In genomic region chr18:34928068-34928753, GRCh38 we compare ENCODE assay signal across 2 cellular contexts.
TF ChIP-seq lines count a peak whose summit lies in the region.

No MANE protein-coding gene starts in this region.

TF ChIP-seq in IMR-90, 13 proteins besides CTCF, POLR2A, EP300 and RAD21:
- TF ChIP-seq SMC3 (IDR thresholded peaks at IDR 0.05; ENCODE audit: low read depth, low read length) = no peak
- TF ChIP-seq MXI1 (IDR thresholded peaks at IDR 0.05; ENCODE audit: borderline replicate concordance, low read depth, low read length) = no peak
- TF ChIP-seq MAFK (IDR thresholded peaks at IDR 0.05; ENCODE audit: low read depth, low read length) = no peak
- no peak for TF ChIP-seq USF2 (IDR thresholded peaks at IDR 0.05; ENCODE audit: low read depth, low read length)
- TF ChIP-seq CEBPB (IDR thresholded peaks at IDR 0.05; ENCODE audit: low read depth, low read length) = no peak
- TF ChIP-seq MAZ (IDR thresholded peaks at IDR 0.05; ENCODE audit: borderline replicate concordance, low read depth, low read length) = no peak
- TF ChIP-seq CHD1 (IDR thresholded peaks at IDR 0.05; ENCODE audit: low read depth, low read length) = no peak
- TF ChIP-seq RFX5 (IDR thresholded peaks at IDR 0.05; ENCODE audit: low read depth, low read length) = no peak
- no peak for TF ChIP-seq FOS (IDR thresholded peaks at IDR 0.05; ENCODE audit: low read depth, low read length)
- TF ChIP-seq BHLHE40 (IDR thresholded peaks at IDR 0.05; ENCODE audit: low read depth, low read length) = no peak
- TF ChIP-seq NFE2L2 (IDR thresholded peaks at IDR 0.05; ENCODE audit: low read depth, low read length) = no peak
- TF ChIP-seq, protein P1, sequence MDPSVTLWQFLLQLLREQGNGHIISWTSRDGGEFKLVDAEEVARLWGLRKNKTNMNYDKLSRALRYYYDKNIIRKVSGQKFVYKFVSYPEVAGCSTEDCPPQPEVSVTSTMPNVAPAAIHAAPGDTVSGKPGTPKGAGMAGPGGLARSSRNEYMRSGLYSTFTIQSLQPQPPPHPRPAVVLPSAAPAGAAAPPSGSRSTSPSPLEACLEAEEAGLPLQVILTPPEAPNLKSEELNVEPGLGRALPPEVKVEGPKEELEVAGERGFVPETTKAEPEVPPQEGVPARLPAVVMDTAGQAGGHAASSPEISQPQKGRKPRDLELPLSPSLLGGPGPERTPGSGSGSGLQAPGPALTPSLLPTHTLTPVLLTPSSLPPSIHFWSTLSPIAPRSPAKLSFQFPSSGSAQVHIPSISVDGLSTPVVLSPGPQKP (IDR thresholded peaks at IDR 0.05; ENCODE audit: borderline replicate concordance, low read depth, low read length) = no peak
- TF ChIP-seq RCOR1 (IDR thresholded peaks at IDR 0.05; ENCODE audit: insufficient replicate concordance, low read length) = no peak
TF ChIP-seq in IMR-90: peak in this region for 0.

TF ChIP-seq in H1, 55 proteins besides CTCF, POLR2A, EP300 and RAD21:
- no peak for TF ChIP-seq SP2 (IDR thresholded peaks at IDR 0.05; ENCODE audit: low read length)
- TF ChIP-seq, protein P2, sequence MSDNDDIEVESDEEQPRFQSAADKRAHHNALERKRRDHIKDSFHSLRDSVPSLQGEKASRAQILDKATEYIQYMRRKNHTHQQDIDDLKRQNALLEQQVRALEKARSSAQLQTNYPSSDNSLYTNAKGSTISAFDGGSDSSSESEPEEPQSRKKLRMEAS (IDR thresholded peaks at IDR 0.05) = no peak
- TF ChIP-seq CBX8 (IDR thresholded peaks at IDR 0.05; ENCODE audit: borderline replicate concordance, low read depth, low read length) = no peak
- TF ChIP-seq KDM5A (IDR thresholded peaks at IDR 0.05; ENCODE audit: low read length) = no peak
- TF ChIP-seq TBP (IDR thresholded peaks at IDR 0.05; ENCODE audit: low read depth, low read length) = no peak
- TF ChIP-seq BCL11A (IDR thresholded peaks at IDR 0.05; ENCODE audit: low read depth in 2 of 2, low read length in 2 of 2) = no peak
- no peak for TF ChIP-seq BRCA1 (IDR thresholded peaks at IDR 0.05; ENCODE audit: low read depth, low read length)
- TF ChIP-seq EZH2 (IDR thresholded peaks at IDR 0.05; ENCODE audit: low read depth, low read length, severe bottlenecking) = no peak
- TF ChIP-seq RFX5 (IDR thresholded peaks at IDR 0.05; ENCODE audit: borderline replicate concordance, low read depth, low read length) = no peak
- TF ChIP-seq GABPA (IDR thresholded peaks at IDR 0.05; ENCODE audit: borderline replicate concordance, insufficient read depth, low read length) = no peak
- no peak for TF ChIP-seq TCF12 (IDR thresholded peaks at IDR 0.05; ENCODE audit: low read depth, low read length)
- no peak for TF ChIP-seq JUND (IDR thresholded peaks at IDR 0.05; ENCODE audit: low read length)
- TF ChIP-seq HDAC2 (IDR thresholded peaks at IDR 0.05; ENCODE audit: borderline replicate concordance in 1 of 2, low read depth in 2 of 2, low read length in 2 of 2) = no peak
- no peak for TF ChIP-seq TAF7 (optimal IDR thresholded peaks at IDR 0.05; ENCODE audit: borderline replicate concordance, low read depth, low read length)
- TF ChIP-seq USF2 (IDR thresholded peaks at IDR 0.05; ENCODE audit: low read length) = no peak
